Comparison of ENCODE assay signal across 15 cellular contexts in genomic region chr14:59429798-59430197, GRCh38. TPM values are rescaled to one million over a fixed set of nuclear protein-coding genes. Genes with fewer than 3 reads are reported as not detected.
DNase-seq lines count a peak whose midpoint lies in the region; ATAC-seq and TF ChIP-seq lines count a peak whose summit lies in the region.
"Had no signal": no experiment of that assay in that cellular context is flagged by ENCODE, and none has a peak within 500 bp of the region (broad histone marks: within the 10 kb centered on the region; RNA-seq: fewer than 3 reads in every experiment).

No MANE protein-coding gene starts in this region.

- TF ChIP-seq EP300 in esophagus muscularis mucosa (IDR thresholded peaks at IDR 0.05) = no peak

- intact Hi-C loops in Right ventricle myocardium inferior (cut with DNase I) (loop anchor here (2.0 to 10.0 kb wide), 4 partner anchors 71 to 242 kb away; partner anchors contain the start of gene DAAM1), cardiac septum (cut with DNase I) (loop anchor here (5.0 to 10.0 kb wide), 2 partner anchors 97 to 295 kb away; no protein-coding TSS in a partner anchor), esophagus muscularis mucosa (cut with DNase I) (loop anchor here (5.0 to 10.0 kb wide), 2 partner anchors 155 to 242 kb away; partner anchors contain the start of gene DAAM1), posterior vena cava (cut with DNase I) (loop anchor here in 1 of 2 donors (5.0 kb wide), 1 partner anchor 242 kb away; the partner anchor contains the start of gene DAAM1)

- TF ChIP-seq POLR2A in esophagus muscularis mucosa (IDR thresholded peaks at IDR 0.05; ENCODE audit: low read depth) = no peak

- WGBS in esophagus muscularis mucosa = 41% methylated on average over 4 of the region's 4 CpGs

- H3K4me1 ChIP-seq in esophagus muscularis mucosa (peaks cover 29 to 59% (median 40%) of the 10 kb centered on the region in 4 donors), right atrium auricular region (peaks cover 0 to 48% of the 10 kb centered on the region in 2 donors)

- TF ChIP-seq CTCF in esophagus muscularis mucosa (IDR thresholded peaks at IDR 0.05) = peak in 1 of 3 experiments; percentile 16
- TF ChIP-seq CTCF in right atrium auricular region (IDR thresholded peaks at IDR 0.05) = no peak

- ATAC-seq in Right ventricle myocardium inferior (peak; percentile 26), HG02840 (IDR thresholded peaks at IDR 0.05; ENCODE audit: low FRiP score, unreplicated experiment) (no peak), GM19467 (IDR thresholded peaks at IDR 0.05; ENCODE audit: unreplicated experiment) (no peak)
- ATAC-seq: GM23338 had no signal

- H3K36me3 ChIP-seq in esophagus muscularis mucosa (no peaks in the 10 kb centered on the region), right atrium auricular region (no peaks in the 10 kb centered on the region)
- H3K36me3 ChIP-seq: BLaER1 treated with 17β-estradiol and CSF1 and Interleukin-3, amounts not matched to agents 10 nM and 100 nM had no signal

- H3K27ac ChIP-seq in esophagus muscularis mucosa (replicated peaks in 1 of 4) (peak overlapping the region; percentile 40 to 77 (median 72)), right atrium auricular region (peak overlapping the region; percentile 21 to 37)
- H3K27ac ChIP-seq: BLaER1 treated with 17β-estradiol and CSF1 and Interleukin-3, amounts not matched to agents 10 nM and 100 nM had no signal

- DNase-seq in Right ventricle myocardium inferior (ENCODE audit: missing footprints) (no peak), cardiac septum (ENCODE audit: low spot score) (no peak), esophagus muscularis mucosa (ENCODE audit: extremely low spot score) (no peak), right atrium auricular region (ENCODE audit: low spot score) (no peak), posterior vena cava (ENCODE audit: low spot score) (no peak)
- DNase-seq: 8988T; ACHN; CD4-positive, CD25-positive, alpha-beta regulatory T cell; DMS53; GF-D8; H7 had no signal

- H3K9me3 ChIP-seq in esophagus muscularis mucosa (no peaks in the 10 kb centered on the region), right atrium auricular region (no peaks in the 10 kb centered on the region)
- H3K9me3 ChIP-seq: BLaER1 treated with 17β-estradiol and CSF1 and Interleukin-3, amounts not matched to agents 10 nM and 100 nM had no signal

- H3K27me3 ChIP-seq in esophagus muscularis mucosa (no peaks in the 10 kb centered on the region), right atrium auricular region (no peaks in the 10 kb centered on the region)
- H3K27me3 ChIP-seq: BLaER1 treated with 17β-estradiol and CSF1 and Interleukin-3, amounts not matched to agents 10 nM and 100 nM had no signal

- no peak overlapping the region for H3K4me3 ChIP-seq in esophagus muscularis mucosa
- H3K4me3 ChIP-seq in right atrium auricular region = no peak overlapping the region
- H3K4me3 ChIP-seq: BLaER1 treated with 17β-estradiol and CSF1 and Interleukin-3, amounts not matched to agents 10 nM and 100 nM; GM23338 had no signal

RNA-seq across cellular contexts. Expression of gene GPR135, which starts 35.4 kb away (rescaled TPM):
- total RNA-seq in Right ventricle myocardium inferior = 1.5 TPM
- 3.2 TPM for total RNA-seq in cardiac septum
- 1 to 10 TPM; 4.3 to 9.1 (median 6.4) TPM for total RNA-seq in esophagus muscularis mucosa
- 1 to 10 TPM; 4.1 to 5.0 TPM for total RNA-seq in right atrium auricular region
- total RNA-seq in posterior vena cava = 1 to 10 TPM; 7.5 to 8.1 TPM

RNA-seq across cellular contexts. Expression of gene L3HYPDH, which starts 54.4 kb away (rescaled TPM):
- 8.8 TPM for total RNA-seq in Right ventricle myocardium inferior
- 20.3 TPM for total RNA-seq in cardiac septum
- total RNA-seq in esophagus muscularis mucosa = 10 to 100 TPM; 20.2 to 32.2 (median 26.0) TPM
- total RNA-seq in right atrium auricular region = 10 to 100 TPM; 26.5 to 29.8 TPM
- total RNA-seq in posterior vena cava = 10 to 100 TPM; 30.2 to 36.3 TPM

RNA-seq across cellular contexts. Expression of gene JKAMP, which starts 54.5 kb away (rescaled TPM):
- 23.7 TPM for total RNA-seq in Right ventricle myocardium inferior
- 21.1 TPM for total RNA-seq in cardiac septum
- 10 to 100 TPM; 23.3 to 27.8 (median 26.3) TPM for total RNA-seq in esophagus muscularis mucosa
- 10 to 100 TPM; 38.0 to 66.0 TPM for total RNA-seq in right atrium auricular region
- total RNA-seq in posterior vena cava = 10 to 100 TPM; 21.7 to 24.4 TPM
